ENCODE assay signal across 8 cellular contexts in genomic region chr11:64448599-64449380, GRCh38.
DNase-seq lines count a peak whose midpoint lies in the region; ATAC-seq and TF ChIP-seq lines count a peak whose summit lies in the region.

No MANE protein-coding gene starts in this region.

- H3K9me3 ChIP-seq in DOHH2 (ENCODE audit: control insufficient read depth, insufficient read depth, low read length): peaks cover 4% of the 10 kb centered on the region; the same call in 1 of the 2 replicates
- H3K9me3 ChIP-seq in HUES6 (ENCODE audit: control insufficient read depth, insufficient read depth, low read depth, low read length): peaks cover 3% of the 10 kb centered on the region; the same call in 1 of the 2 replicates
- H3K9me3 ChIP-seq in mucosa of rectum (ENCODE audit: control insufficient read depth in 2 of 2, low read length in 2 of 2): no peaks in the 10 kb centered on the region

- no peaks in the 10 kb centered on the region for H3K79me2 ChIP-seq in DOHH2 (ENCODE audit: control insufficient read depth, low read length)

- no peaks in the 10 kb centered on the region for H3K9me2 ChIP-seq in DOHH2 (replicated peaks; ENCODE audit: control insufficient read depth, low read length)

- peak; percentile 82 for ATAC-seq in esophagus mucosa
- no peak for ATAC-seq in GM19351 (IDR thresholded peaks at IDR 0.05; ENCODE audit: unreplicated experiment)

- TF ChIP-seq CTCF in DOHH2 (IDR thresholded peaks at IDR 0.05; ENCODE audit: low read depth, low read length, poor library complexity, severe bottlenecking): peak; percentile 94

- no peak overlapping the region for H3K9ac ChIP-seq in HUES6 (ENCODE audit: low read length)
- H3K9ac ChIP-seq in mucosa of rectum (ENCODE audit: low read depth in 1 of 2, low read length in 2 of 2): peak overlapping the region; percentile 24 to 53

- H3K4me2 ChIP-seq in DOHH2 (ENCODE audit: low read length): peak overlapping the region; percentile 97

- peak; percentile 88 for DNase-seq in OCI-M1 (lab: John Stamatoyannopoulos, UW)
- DNase-seq in activated T-cell treated with anti-CD3 and anti-CD28 coated beads, Interleukin-2, amount 50 U/mL, for 1 hour: peak; percentile 73
- peak; percentile 35 to 38 for DNase-seq in stimulated activated CD8-positive, alpha-beta memory T cell treated with anti-CD3 and anti-CD28 coated beads, Interleukin-4, amount 100 ng/mL, for 1 hour (ENCODE audit: low read depth in 2 of 2, low spot score in 1 of 2)

- peaks cover 64% of the 10 kb centered on the region for H3K4me1 ChIP-seq in DOHH2 (ENCODE audit: control insufficient read depth, low read length)
- peaks cover 8% of the 10 kb centered on the region for H3K4me1 ChIP-seq in HUES6 (ENCODE audit: control insufficient read depth, insufficient read depth, low read length)
- peaks cover 11 to 16% of the 10 kb centered on the region in 2 donors for H3K4me1 ChIP-seq in mucosa of rectum (ENCODE audit: control insufficient read depth in 2 of 2, insufficient read depth in 2 of 2, low read length in 2 of 2)

- H3K27me3 ChIP-seq in DOHH2 (ENCODE audit: control insufficient read depth, low read length) (no peaks in the 10 kb centered on the region), HUES6 (ENCODE audit: control insufficient read depth, insufficient read depth, low read length) (peaks cover 17% of the 10 kb centered on the region), mucosa of rectum (ENCODE audit: control insufficient read depth in 2 of 2, insufficient read depth in 2 of 2, low read length in 2 of 2) (peaks cover 0 to 4% of the 10 kb centered on the region in 2 donors)

- H3K27ac ChIP-seq in DOHH2 (ENCODE audit: low read depth, low read length): peak overlapping the region; percentile 96
- H3K27ac ChIP-seq in HUES6 (ENCODE audit: low read depth, low read length): no peak overlapping the region
- peak overlapping the region; percentile 27 to 59 for H3K27ac ChIP-seq in mucosa of rectum (ENCODE audit: low read depth in 2 of 2, low read length in 2 of 2)

- peaks cover 21% of the 10 kb centered on the region for H3F3A ChIP-seq in DOHH2 (ENCODE audit: control insufficient read depth, insufficient read depth)

- H3K4me3 ChIP-seq in DOHH2 (ENCODE audit: low read length) (peak overlapping the region; percentile 74), HUES6 (ENCODE audit: low read depth, low read length) (peak overlapping the region; percentile 56), mucosa of rectum (ENCODE audit: low read length in 2 of 2) (peak overlapping the region; percentile 57 to 58)

- H3K36me3 ChIP-seq in DOHH2 (ENCODE audit: control insufficient read depth, low read length) (no peaks in the 10 kb centered on the region), HUES6 (ENCODE audit: control insufficient read depth, insufficient read depth, low read length) (no peaks in the 10 kb centered on the region), mucosa of rectum (ENCODE audit: control insufficient read depth in 2 of 2, insufficient read depth in 2 of 2, low read length in 2 of 2) (no peaks in the 10 kb centered on the region)

- H4K20me1 ChIP-seq in DOHH2 (ENCODE audit: control insufficient read depth, insufficient read depth, low read depth, low read length): no peaks in the 10 kb centered on the region

Comparison
In these comparisons a context has a peak if more than half of its experiments do, and no peak if none do; other contexts are left out.
1. DNase-seq: peak in every context shown above with its lines; median percentile 88 in OCI-M1; 73 in activated T-cell treated with anti-CD3 and anti-CD28 coated beads, Interleukin-2, amount 50 U/mL, for 1 hour; 36 in stimulated activated CD8-positive, alpha-beta memory T cell treated with anti-CD3 and anti-CD28 coated beads, Interleukin-4, amount 100 ng/mL, for 1 hour.